Comparison of ENCODE assay signal across 8 cellular contexts in genomic region chr5:159133041-159133741, GRCh38. TPM values are rescaled to one million over a fixed set of nuclear protein-coding genes. Genes with fewer than 3 reads are reported as not detected.
DNase-seq lines count a peak whose midpoint lies in the region; ATAC-seq and TF ChIP-seq lines count a peak whose summit lies in the region.

No MANE protein-coding gene starts in this region.

- no peaks in the 10 kb centered on the region for H3K36me3 ChIP-seq in left lung

- no peaks in the 10 kb centered on the region for H3K4me1 ChIP-seq in left lung

- no peak overlapping the region for H3K4me3 Mint-ChIP-seq in type B pancreatic cell

- H3K9me3 Mint-ChIP-seq in type B pancreatic cell, result no peaks in the 10 kb centered on the region

- ATAC-seq in HG02938 (IDR thresholded peaks at IDR 0.05; ENCODE audit: unreplicated experiment) (peak; percentile 58), left lung (peak; percentile 91)

- peaks cover 0 to under 1% of the 10 kb centered on the region in 2 donors for H3K27me3 ChIP-seq in left lung

- no peak overlapping the region for H3K27ac ChIP-seq in left lung

- H3K36me3 Mint-ChIP-seq in type B pancreatic cell, result no peaks in the 10 kb centered on the region

- no peaks in the 10 kb centered on the region for H3K9me3 ChIP-seq in left lung

- H3K27ac Mint-ChIP-seq in type B pancreatic cell, result no peak overlapping the region

- intact Hi-C loops in left lung (cut with DNase I), result loop anchor here in 1 of 2 donors (10.0 kb wide), 1 partner anchor 1378 kb away; no protein-coding TSS in a partner anchor

- H3K27me3 Mint-ChIP-seq in type B pancreatic cell, result peaks cover 28% of the 10 kb centered on the region

- peak; percentile 32 to 55 for DNase-seq in NCI-H524 (lab: John Stamatoyannopoulos, UW)
- DNase-seq in NCI-H524 treated with DMSO at 0.1 percent for 48 hours (lab: John Stamatoyannopoulos, UW), result no peak
- peak; percentile 22 for DNase-seq in NCI-H774 (lab: John Stamatoyannopoulos, UW)
- peak; percentile 27 for DNase-seq in central memory CD4-positive, alpha-beta T cell
- no peak for DNase-seq in left lung
- DNase-seq in type B pancreatic cell (ENCODE audit: extremely low spot score, unreplicated experiment), result no peak
- no peak for DNase-seq in mesenteric fat pad (ENCODE audit: low spot score)

- H3K4me3 ChIP-seq in left lung, result no peak overlapping the region

- peak; percentile 52 to 85 for TF ChIP-seq CTCF in left lung (IDR thresholded peaks at IDR 0.05)
- TF ChIP-seq CTCF in type B pancreatic cell (conservative IDR thresholded peaks at IDR 0.05), result peak; percentile 90

- peaks cover 17% of the 10 kb centered on the region for H3K4me1 Mint-ChIP-seq in type B pancreatic cell (ENCODE audit: unreplicated experiment)

RNA-seq across cellular contexts. Expression of gene EBF1, which starts 33.5 kb away (rescaled TPM):
- 1 to 10 TPM; 6.1 to 9.6 TPM for total RNA-seq in left lung
- 2.2 and 73.2 TPM in 2 replicates for total RNA-seq in type B pancreatic cell (ENCODE audit: low replicate concordance)
- total RNA-seq in mesenteric fat pad, result 83.3 TPM

Comparison
In these comparisons a context has a peak if more than half of its experiments do, and no peak if none do; other contexts are left out.
1. DNase-seq: peak in NCI-H524 (2 of 2), NCI-H774 (single experiment) and central memory CD4-positive, alpha-beta T cell (single experiment); none in NCI-H524 treated with DMSO at 0.1 percent for 48 hours (single experiment), left lung (0 of 2), type B pancreatic cell (single experiment) and mesenteric fat pad (single experiment).